Comparison of ENCODE assay signal across 8 cellular contexts in the genomic region with DNA sequence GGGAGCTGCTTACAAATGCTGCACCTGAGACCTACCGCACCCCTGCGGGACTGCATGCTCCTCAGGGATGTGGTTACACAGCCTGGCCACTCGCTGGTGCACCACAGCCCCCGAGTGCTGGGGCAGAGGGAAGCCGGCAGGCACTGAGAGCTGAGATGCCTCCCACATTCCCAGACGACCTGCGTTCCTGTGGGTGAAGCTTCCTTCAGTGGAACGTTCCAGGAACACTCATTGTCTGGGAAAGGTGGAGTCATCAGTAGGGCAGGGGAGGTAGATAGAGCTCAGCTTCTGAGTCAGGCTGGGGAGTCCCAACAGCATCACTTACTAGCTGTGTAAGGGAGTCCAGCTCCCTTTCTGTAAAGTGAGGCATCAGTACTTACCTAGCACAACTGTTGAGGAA. TPM values are rescaled to one million over a fixed set of nuclear protein-coding genes. Genes with fewer than 3 reads are reported as not detected.
"Had no signal": no experiment of that assay in that cellular context is flagged by ENCODE, and none has a peak within 500 bp of the region (broad histone marks: within the 10 kb centered on the region; RNA-seq: fewer than 3 reads in every experiment).

No MANE protein-coding gene starts in this region.

RNA-seq across cellular contexts. Expression of gene ANXA8L1, which starts 2.5 kb away (rescaled TPM):
- total RNA-seq: fibroblast of lung, gastrocnemius medialis, mucosa of gallbladder, myocyte, natural killer cell, neural crest cell, progenitor cell of endocrine pancreas, thyroid gland had no signal
